8 cellular contexts compared by ENCODE assay signal in the genomic region with DNA sequence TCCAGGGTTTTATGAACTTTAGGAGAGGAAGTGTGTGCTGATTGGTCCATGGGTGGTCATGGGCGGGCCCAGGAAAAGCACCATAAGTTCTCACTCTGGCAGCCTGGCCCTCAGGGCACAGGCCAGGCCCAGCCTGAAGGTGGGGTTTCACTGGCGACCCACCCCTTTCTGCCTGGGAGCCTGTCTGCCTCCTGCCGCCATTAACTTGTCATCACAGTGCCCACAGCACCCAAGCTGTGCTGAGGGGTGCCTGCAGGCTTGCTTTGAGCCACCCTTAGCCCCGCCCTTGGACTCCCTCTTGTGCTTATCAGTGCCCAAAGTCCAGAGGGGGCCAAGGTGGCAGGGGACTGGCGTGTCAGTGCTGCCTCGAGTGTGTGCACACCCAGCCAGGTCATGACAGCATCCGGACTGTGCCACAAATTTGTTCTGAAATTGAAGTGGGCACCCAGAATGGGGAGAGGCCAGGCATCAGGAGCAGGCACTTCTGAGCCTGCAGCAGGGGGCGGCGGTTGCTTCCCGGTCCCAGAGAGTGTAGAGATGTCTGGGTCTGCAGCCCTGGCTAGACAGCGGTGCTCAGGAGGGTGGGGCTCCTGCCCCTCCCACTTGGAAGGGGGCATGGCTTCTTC.
"Had no signal": no experiment of that assay in that cellular context is flagged by ENCODE, and none has a peak within 500 bp of the region (broad histone marks: within the 10 kb centered on the region; RNA-seq: fewer than 3 reads in every experiment).

No MANE protein-coding gene starts in this region.

- ATAC-seq: stimulated activated naive B cell treated with anti-CD40 and anti-IgM and Interleukin-4, amounts not matched to agents 10 μg/mL and 1 μg/mL and 100 μg/mL, for 72 hours had no signal

- H3K27me3 ChIP-seq: ascending aorta, tibial artery had no signal

- H3K9ac ChIP-seq: parathyroid adenoma had no signal

- H2AFZ ChIP-seq: parathyroid adenoma had no signal

- H3K4me1 ChIP-seq: ascending aorta, parathyroid adenoma, tibial artery had no signal

- H3K27ac ChIP-seq: ascending aorta, parathyroid adenoma, tibial artery had no signal

- H3K9me3 ChIP-seq: ascending aorta, tibial artery had no signal

- H3K36me3 ChIP-seq: ascending aorta, tibial artery had no signal

- H3K79me2 ChIP-seq: parathyroid adenoma had no signal

- DNase-seq: activated CD4-positive, alpha-beta T cell treated with anti-CD3 and anti-CD28 coated beads, Interleukin-2, amount 10 ng/mL, durations not matched to agents 7 days and 5 days; activated naive CD4-positive, alpha-beta T cell; erythroblast; stimulated activated naive B cell treated with anti-CD40 and anti-IgM and Interleukin-4, amounts not matched to agents 10 μg/mL and 1 μg/mL and 100 μg/mL, for 72 hours; tibial artery had no signal

- H3K4me3 ChIP-seq: ascending aorta, tibial artery had no signal

- FAIRE-seq: bronchial epithelial cell had no signal
